In genomic region chr15:66901336-66902100, GRCh38 we compare ENCODE assay signal across 9 cellular contexts.
DNase-seq lines count a peak whose midpoint lies in the region; ATAC-seq, FAIRE-seq and TF ChIP-seq lines count a peak whose summit lies in the region.
"Had no signal": no experiment of that assay in that cellular context is flagged by ENCODE, and none has a peak within 500 bp of the region (broad histone marks: within the 10 kb centered on the region; RNA-seq: fewer than 3 reads in every experiment).

No MANE protein-coding gene starts in this region.

- H3K79me2 ChIP-seq in endothelial cell of umbilical vein (ENCODE audit: control insufficient read depth, insufficient read depth, low read length) (no peaks in the 10 kb centered on the region), trophoblast cell (ENCODE audit: control insufficient read depth, insufficient read depth, low read length, poor library complexity) (no peaks in the 10 kb centered on the region)

- DNase-seq in G401 (ENCODE audit: low spot score) (peak; percentile 23), NCI-H226 (peak; percentile 63), endothelial cell of umbilical vein (ENCODE audit: low read depth, low spot score) (peak; percentile 20), trophoblast cell (no peak), tibial nerve (ENCODE audit: low spot score in 2 of 2) (no peak), NCI-H1436 treated with DMSO at 0.1 percent for 48 hours (lab: John Stamatoyannopoulos, UW) (no peak)
- DNase-seq: Karpas-422, NCI-H524 treated with DMSO at 0.1 percent for 48 hours had no signal

- H2BK12ac ChIP-seq in trophoblast cell (ENCODE audit: low read length), result peak overlapping the region; percentile 55

- intact Hi-C loops in endothelial cell of umbilical vein (cut with micrococcal nuclease), result loop anchor here (1.0 kb wide), 1 partner anchor 532 kb away; no protein-coding TSS in a partner anchor

- no peak for ATAC-seq in HG03520 (IDR thresholded peaks at IDR 0.05; ENCODE audit: unreplicated experiment)

- H3K36me3 ChIP-seq in endothelial cell of umbilical vein (ENCODE audit: control insufficient read depth in 2 of 2, extremely low read depth in 1 of 2, insufficient read depth in 2 of 2, low read length in 2 of 2), result no peaks in the 10 kb centered on the region
- no peaks in the 10 kb centered on the region for H3K36me3 ChIP-seq in trophoblast cell (ENCODE audit: control insufficient read depth in 1 of 2, insufficient read depth in 2 of 2, low read length in 2 of 2)
- no peaks in the 10 kb centered on the region for H3K36me3 ChIP-seq in tibial nerve

- H2BK5ac ChIP-seq in trophoblast cell (ENCODE audit: low read depth, low read length, poor library complexity), result no peak overlapping the region

- H3K27me3 ChIP-seq in endothelial cell of umbilical vein (ENCODE audit: control insufficient read depth in 2 of 2, insufficient read depth in 2 of 2, low read length in 2 of 2) (no peaks in the 10 kb centered on the region), trophoblast cell (ENCODE audit: insufficient read depth, low read length) (no peaks in the 10 kb centered on the region), tibial nerve (no peaks in the 10 kb centered on the region)

- no peak overlapping the region for H4K12ac ChIP-seq in trophoblast cell (ENCODE audit: low read depth, low read length)

- POLR2A ChIA-PET in endothelial cell of umbilical vein (lab: Charles Lee), result no interaction called here

- TF ChIP-seq CTCF in endothelial cell of umbilical vein (IDR thresholded peaks at IDR 0.05; ENCODE audit: extremely low read depth in 1 of 2, insufficient read depth in 1 of 2, low read depth in 1 of 2, low read length in 2 of 2) (no peak), tibial nerve (IDR thresholded peaks at IDR 0.05) (no peak)

- H3K9ac ChIP-seq in endothelial cell of umbilical vein (replicated peaks; ENCODE audit: extremely low read depth, insufficient read depth, low read length) (no peak overlapping the region), trophoblast cell (ENCODE audit: low read length) (no peak overlapping the region)

- no peaks in the 10 kb centered on the region for H3K9me1 ChIP-seq in endothelial cell of umbilical vein (replicated peaks; ENCODE audit: control insufficient read depth, extremely low read depth, insufficient read depth, low read length)

- dilution Hi-C loops in endothelial cell of umbilical vein (cut with MboI; ENCODE audit: extremely low pct_ligation_motif_present, low sequenced_read_pairs), result no loop called here

- in situ Hi-C loops in G401 (cut with HindIII; ENCODE audit: low sequenced_read_pairs), result no loop called here

- peak overlapping the region; percentile 40 for H4K8ac ChIP-seq in trophoblast cell (ENCODE audit: low read depth, low read length)

- H3K4me2 ChIP-seq in endothelial cell of umbilical vein (ENCODE audit: insufficient read depth, low read length) (peak overlapping the region; percentile 11), trophoblast cell (ENCODE audit: low read length) (no peak overlapping the region)

- no TSS peak for BruUV-seq in endothelial cell of umbilical vein (replicated peaks; lab: Mats Ljungman, UMichigan)

- H3K79me1 ChIP-seq in trophoblast cell (ENCODE audit: low read length), result peaks cover 8% of the 10 kb centered on the region

- no peak overlapping the region for H2AK5ac ChIP-seq in trophoblast cell (ENCODE audit: low read length)

- H3K4me1 ChIP-seq in endothelial cell of umbilical vein (ENCODE audit: control insufficient read depth, extremely low read depth, insufficient read depth, low read length), result peaks cover 6% of the 10 kb centered on the region
- peaks cover 11 to 16% of the 10 kb centered on the region in 2 experiments for H3K4me1 ChIP-seq in trophoblast cell (ENCODE audit: control insufficient read depth in 1 of 2, insufficient read depth in 2 of 2, low read length in 2 of 2)
- peaks cover 0 to 9% (median 0%) of the 10 kb centered on the region in 4 donors for H3K4me1 ChIP-seq in tibial nerve

- peak overlapping the region; percentile 74 for H2AFZ ChIP-seq in endothelial cell of umbilical vein (ENCODE audit: low read depth, low read length)
- H2AFZ ChIP-seq in trophoblast cell (ENCODE audit: insufficient read depth, low read length, poor library complexity), result peak overlapping the region; percentile 19

- no peak overlapping the region for H3K23ac ChIP-seq in trophoblast cell (ENCODE audit: low read length)

- TF ChIP-seq POLR2A in endothelial cell of umbilical vein (IDR thresholded peaks at IDR 0.05; ENCODE audit: low read depth, low read length) (no peak), tibial nerve (IDR thresholded peaks at IDR 0.05) (no peak)

- CTCF ChIA-PET in endothelial cell of umbilical vein (lab: Charles Lee), result interaction anchor here (1.9 to 3.6 kb wide), 3 partner anchors 18 to 298 kb away, joined by 4 to 30 read pairs (median 12); no protein-coding TSS in a partner anchor

- H4K20me1 ChIP-seq in endothelial cell of umbilical vein (replicated peaks; ENCODE audit: control insufficient read depth, extremely low read depth, insufficient read depth, low read length), result no peaks in the 10 kb centered on the region

- H3K14ac ChIP-seq in trophoblast cell (ENCODE audit: low read length), result peak overlapping the region; percentile 27

- FAIRE-seq in endothelial cell of umbilical vein (lab: Jason Lieb, UNC), result peak; percentile 71

- H3K27ac ChIP-seq in endothelial cell of umbilical vein (ENCODE audit: insufficient read depth, low read depth, low read length) (no peak overlapping the region), trophoblast cell (ENCODE audit: low read depth, low read length) (no peak overlapping the region), tibial nerve (peak overlapping the region in 1 of 4 donors; percentile 56)

- no peak overlapping the region for H3K4me3 ChIP-seq in endothelial cell of umbilical vein (replicated peaks in 1 of 3; ENCODE audit: insufficient read depth in 1 of 3, low read depth in 1 of 3, low read length in 3 of 3)
- no peak overlapping the region for H3K4me3 ChIP-seq in trophoblast cell (ENCODE audit: low read depth, low read length)
- H3K4me3 ChIP-seq in tibial nerve, result no peak overlapping the region

- no peaks in the 10 kb centered on the region for H3K9me3 ChIP-seq in endothelial cell of umbilical vein (replicated peaks; ENCODE audit: control insufficient read depth, insufficient read depth, low read length)
- no peaks in the 10 kb centered on the region for H3K9me3 ChIP-seq in trophoblast cell (ENCODE audit: insufficient read depth, low read depth, low read length)
- no peaks in the 10 kb centered on the region for H3K9me3 ChIP-seq in tibial nerve

- no peak overlapping the region for H2BK120ac ChIP-seq in trophoblast cell (ENCODE audit: insufficient read depth, low read length, poor library complexity)

- no peak overlapping the region for H3K18ac ChIP-seq in trophoblast cell (ENCODE audit: low read length)

- no peak overlapping the region for H3K4ac ChIP-seq in trophoblast cell (ENCODE audit: low read depth, low read length)

- no CpG with 5 or more reads among the region's 6 CpGs for WGBS in trophoblast cell (ENCODE audit: extremely low coverage, insufficient coverage, insufficient read length)
- 84 to 90% methylated on average over 6 of the region's 6 CpGs for WGBS in tibial nerve, 2 donors

- H4K91ac ChIP-seq in trophoblast cell (ENCODE audit: low read depth, low read length), result peak overlapping the region; percentile 62

- TF ChIP-seq EP300 in tibial nerve (IDR thresholded peaks at IDR 0.05), result no peak

TF ChIP-seq in endothelial cell of umbilical vein, 7 proteins besides CTCF, POLR2A, EP300 and RAD21:
- TF ChIP-seq GATA2 (IDR thresholded peaks at IDR 0.05; ENCODE audit: insufficient read depth, insufficient read length, low read depth, low read length) (no peak), POLR2AphosphoS5 (IDR thresholded peaks at IDR 0.05; ENCODE audit: insufficient read depth, low read depth, low read length) (no peak), EZH2 (IDR thresholded peaks at IDR 0.05; ENCODE audit: borderline replicate concordance, low read depth, low read length, severe bottlenecking) (no peak), FOS (IDR thresholded peaks at IDR 0.05; ENCODE audit: borderline replicate concordance, insufficient read depth, low read length) (no peak), JUN (IDR thresholded peaks at IDR 0.05; ENCODE audit: borderline replicate concordance, insufficient read depth, insufficient read length, low read depth) (no peak), MAX (IDR thresholded peaks at IDR 0.05; ENCODE audit: insufficient read depth, insufficient read length) (no peak), MYC (IDR thresholded peaks at IDR 0.05; ENCODE audit: low read depth, low read length) (no peak)

Comparison
In these comparisons a context has a peak if more than half of its experiments do, and no peak if none do; other contexts are left out.
1. DNase-seq: peak in G401 (single experiment), NCI-H226 (single experiment) and endothelial cell of umbilical vein (single experiment); none in trophoblast cell (0 of 2), tibial nerve (0 of 2) and NCI-H1436 treated with DMSO at 0.1 percent for 48 hours (single experiment).